1 cellular context compared by ENCODE assay signal in the genomic region with DNA sequence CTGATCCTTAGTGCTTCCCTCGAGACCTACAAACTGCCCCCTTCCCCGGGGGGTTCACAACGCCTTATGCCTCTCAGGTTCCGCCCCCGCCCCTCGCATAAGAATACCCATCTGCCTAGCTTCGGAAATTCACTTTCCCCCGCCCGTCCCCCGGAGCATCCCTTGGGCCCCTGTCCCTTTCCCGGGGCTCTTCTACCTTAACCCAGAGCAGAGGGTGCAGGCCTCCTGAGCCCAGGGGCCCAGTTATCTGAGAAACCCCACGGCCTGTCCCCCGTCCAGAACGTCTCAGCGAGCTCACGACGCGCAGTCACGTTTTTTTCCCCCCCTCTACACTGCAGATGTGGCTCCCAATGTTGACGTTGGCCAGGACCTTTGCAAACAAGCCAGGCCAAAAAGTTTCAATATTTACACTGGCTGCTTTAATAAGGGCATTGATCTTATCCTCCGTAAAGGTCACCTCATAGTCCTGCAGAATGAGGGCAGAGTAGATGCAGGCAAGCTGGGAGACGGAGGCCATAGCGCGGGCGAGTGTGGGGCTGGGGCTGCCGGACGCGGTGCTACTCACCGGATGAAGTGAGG.
TF ChIP-seq lines count a peak whose summit lies in the region.

No MANE protein-coding gene starts in this region.

TF ChIP-seq in endothelial cell of umbilical vein, 7 proteins besides CTCF, POLR2A, EP300 and RAD21:
- no peak for TF ChIP-seq JUN (IDR thresholded peaks at IDR 0.05; ENCODE audit: borderline replicate concordance, insufficient read depth, insufficient read length, low read depth)
- TF ChIP-seq, protein P1, sequence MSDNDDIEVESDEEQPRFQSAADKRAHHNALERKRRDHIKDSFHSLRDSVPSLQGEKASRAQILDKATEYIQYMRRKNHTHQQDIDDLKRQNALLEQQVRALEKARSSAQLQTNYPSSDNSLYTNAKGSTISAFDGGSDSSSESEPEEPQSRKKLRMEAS (IDR thresholded peaks at IDR 0.05; ENCODE audit: insufficient read depth, insufficient read length), result peak; percentile 18
